Comparison of ENCODE assay signal across 7 cellular contexts in genomic region chr20:43458422-43458924, GRCh38. TPM values are rescaled to one million over a fixed set of nuclear protein-coding genes. Genes with fewer than 3 reads are reported as not detected.
A peak's percentile ranks its signal among the peaks of the same experiment; 100 is the strongest.
DNase-seq lines count a peak whose midpoint lies in the region; ATAC-seq, FAIRE-seq and TF ChIP-seq lines count a peak whose summit lies in the region.

No MANE protein-coding gene starts in this region.

- H3K27ac ChIP-seq in upper lobe of right lung: peak overlapping the region; percentile 100

- no peaks in the 10 kb centered on the region for H3K27me3 ChIP-seq in upper lobe of right lung

- DNase-seq in GM12891 (ENCODE audit: insufficient read length, low spot score): no peak
- DNase-seq in astrocyte of the spinal cord (ENCODE audit: low read depth, low spot score): no peak
- peak; percentile 25 to 41 for DNase-seq in lung microvascular endothelial cell (ENCODE audit: low read depth in 2 of 2)
- no peak for DNase-seq in upper lobe of right lung
- no peak for DNase-seq in NCI-H1930 (lab: John Stamatoyannopoulos, UW)
- DNase-seq in iPS-NIHi7 (ENCODE audit: extremely low spot score): no peak

- H3K36me3 ChIP-seq in upper lobe of right lung: peaks cover 46% of the 10 kb centered on the region

- ATAC-seq in HG03097 (IDR thresholded peaks at IDR 0.05; ENCODE audit: low FRiP score, unreplicated experiment) (peak; percentile 27), upper lobe of right lung (no peak)

- intact Hi-C loops in upper lobe of right lung (cut with DNase I): no loop called here

- H3K9me3 ChIP-seq in upper lobe of right lung: no peaks in the 10 kb centered on the region

- FAIRE-seq in GM12891 (lab: Jason Lieb, UNC): no peak

- in situ Hi-C loops in astrocyte of the spinal cord (cut with HindIII; ENCODE audit: low sequenced_read_pairs): no loop called here

- TF ChIP-seq POLR2A in GM12891 (IDR thresholded peaks at IDR 0.05; ENCODE audit: low read depth, low read length): no peak

- peaks cover 24% of the 10 kb centered on the region for H3K4me1 ChIP-seq in upper lobe of right lung

- TF ChIP-seq CTCF in astrocyte of the spinal cord (IDR thresholded peaks at IDR 0.05; ENCODE audit: low read depth, low read length) (no peak), upper lobe of right lung (IDR thresholded peaks at IDR 0.05) (no peak)

- H3K4me3 ChIP-seq in astrocyte of the spinal cord (ENCODE audit: low read depth, low read length): peak overlapping the region; percentile 97
- peak overlapping the region; percentile 90 for H3K4me3 ChIP-seq in upper lobe of right lung

TF ChIP-seq in GM12891, 5 proteins besides CTCF, POLR2A, EP300 and RAD21:
- TF ChIP-seq POLR2AphosphoS5 (IDR thresholded peaks at IDR 0.05; ENCODE audit: low read depth, low read length): 0 out of 2 replicates have a peak, but pooled peaks have one; percentile 4
- TF ChIP-seq TAF1 (IDR thresholded peaks at IDR 0.05; ENCODE audit: low read depth, low read length): no peak
- no peak for TF ChIP-seq SPI1 (IDR thresholded peaks at IDR 0.05; ENCODE audit: low read depth, low read length)
- TF ChIP-seq POU2F2 (IDR thresholded peaks at IDR 0.05; ENCODE audit: low read depth, low read length): no peak
- no peak for TF ChIP-seq PAX5 (IDR thresholded peaks at IDR 0.05; ENCODE audit: insufficient read depth, low read length, severe bottlenecking)

RNA-seq across cellular contexts. Expression of gene SRSF6, which starts 0.8 kb away (rescaled TPM):
- polyA plus RNA-seq in GM12891 (2012; ENCODE audit: low read depth, missing spikeins): 115 TPM
- total RNA-seq in lung microvascular endothelial cell (32.7 and 38.9 TPM in 2 replicates), upper lobe of right lung (145 TPM)

RNA-seq across cellular contexts. Expression of gene L3MBTL1, which starts 49.0 kb away (rescaled TPM):
- polyA plus RNA-seq in GM12891 (2012; ENCODE audit: low read depth, missing spikeins): 2.8 TPM
- total RNA-seq in lung microvascular endothelial cell (1.5 and 2.6 TPM in 2 replicates), upper lobe of right lung (12.9 TPM)

Comparison
In these comparisons a context has a peak if more than half of its experiments do, and no peak if none do; other contexts are left out.
1. DNase-seq: peak in lung microvascular endothelial cell (2 of 2); none in GM12891 (single experiment), astrocyte of the spinal cord (single experiment), upper lobe of right lung (single experiment), NCI-H1930 (0 of 2) and iPS-NIHi7 (single experiment).